1 cellular context compared by ENCODE assay signal in genomic region chr6:44228031-44228430, GRCh38.
TF ChIP-seq lines count a peak whose summit lies in the region.

No MANE protein-coding gene starts in this region.

TF ChIP-seq in GM23338, 12 proteins besides CTCF, POLR2A, EP300 and RAD21 (continued from another document):
- TF ChIP-seq EZH2phosphoT487 (IDR thresholded peaks at IDR 0.05; ENCODE audit: unreplicated experiment) (no peak), ZNF331 (CRISPR knock-in tag; IDR thresholded peaks at IDR 0.05; ENCODE audit: low read depth) (no peak), ZNF114 (CRISPR knock-in tag; IDR thresholded peaks at IDR 0.05) (no peak), JUNB (IDR thresholded peaks at IDR 0.05; ENCODE audit: unreplicated experiment) (no peak), EZH2 (IDR thresholded peaks at IDR 0.05; ENCODE audit: low read depth, unreplicated experiment) (no peak), NANOG (IDR thresholded peaks at IDR 0.05; ENCODE audit: borderline replicate concordance) (no peak), CREB1 (CRISPR knock-in tag; IDR thresholded peaks at IDR 0.05; ENCODE audit: low read depth) (no peak), ETS1 (IDR thresholded peaks at IDR 0.05) (no peak), POLR2AphosphoS5 (IDR thresholded peaks at IDR 0.05; ENCODE audit: low read depth) (no peak), STAT1 (IDR thresholded peaks at IDR 0.05; ENCODE audit: unreplicated experiment) (no peak)
- TF ChIP-seq, protein P1, sequence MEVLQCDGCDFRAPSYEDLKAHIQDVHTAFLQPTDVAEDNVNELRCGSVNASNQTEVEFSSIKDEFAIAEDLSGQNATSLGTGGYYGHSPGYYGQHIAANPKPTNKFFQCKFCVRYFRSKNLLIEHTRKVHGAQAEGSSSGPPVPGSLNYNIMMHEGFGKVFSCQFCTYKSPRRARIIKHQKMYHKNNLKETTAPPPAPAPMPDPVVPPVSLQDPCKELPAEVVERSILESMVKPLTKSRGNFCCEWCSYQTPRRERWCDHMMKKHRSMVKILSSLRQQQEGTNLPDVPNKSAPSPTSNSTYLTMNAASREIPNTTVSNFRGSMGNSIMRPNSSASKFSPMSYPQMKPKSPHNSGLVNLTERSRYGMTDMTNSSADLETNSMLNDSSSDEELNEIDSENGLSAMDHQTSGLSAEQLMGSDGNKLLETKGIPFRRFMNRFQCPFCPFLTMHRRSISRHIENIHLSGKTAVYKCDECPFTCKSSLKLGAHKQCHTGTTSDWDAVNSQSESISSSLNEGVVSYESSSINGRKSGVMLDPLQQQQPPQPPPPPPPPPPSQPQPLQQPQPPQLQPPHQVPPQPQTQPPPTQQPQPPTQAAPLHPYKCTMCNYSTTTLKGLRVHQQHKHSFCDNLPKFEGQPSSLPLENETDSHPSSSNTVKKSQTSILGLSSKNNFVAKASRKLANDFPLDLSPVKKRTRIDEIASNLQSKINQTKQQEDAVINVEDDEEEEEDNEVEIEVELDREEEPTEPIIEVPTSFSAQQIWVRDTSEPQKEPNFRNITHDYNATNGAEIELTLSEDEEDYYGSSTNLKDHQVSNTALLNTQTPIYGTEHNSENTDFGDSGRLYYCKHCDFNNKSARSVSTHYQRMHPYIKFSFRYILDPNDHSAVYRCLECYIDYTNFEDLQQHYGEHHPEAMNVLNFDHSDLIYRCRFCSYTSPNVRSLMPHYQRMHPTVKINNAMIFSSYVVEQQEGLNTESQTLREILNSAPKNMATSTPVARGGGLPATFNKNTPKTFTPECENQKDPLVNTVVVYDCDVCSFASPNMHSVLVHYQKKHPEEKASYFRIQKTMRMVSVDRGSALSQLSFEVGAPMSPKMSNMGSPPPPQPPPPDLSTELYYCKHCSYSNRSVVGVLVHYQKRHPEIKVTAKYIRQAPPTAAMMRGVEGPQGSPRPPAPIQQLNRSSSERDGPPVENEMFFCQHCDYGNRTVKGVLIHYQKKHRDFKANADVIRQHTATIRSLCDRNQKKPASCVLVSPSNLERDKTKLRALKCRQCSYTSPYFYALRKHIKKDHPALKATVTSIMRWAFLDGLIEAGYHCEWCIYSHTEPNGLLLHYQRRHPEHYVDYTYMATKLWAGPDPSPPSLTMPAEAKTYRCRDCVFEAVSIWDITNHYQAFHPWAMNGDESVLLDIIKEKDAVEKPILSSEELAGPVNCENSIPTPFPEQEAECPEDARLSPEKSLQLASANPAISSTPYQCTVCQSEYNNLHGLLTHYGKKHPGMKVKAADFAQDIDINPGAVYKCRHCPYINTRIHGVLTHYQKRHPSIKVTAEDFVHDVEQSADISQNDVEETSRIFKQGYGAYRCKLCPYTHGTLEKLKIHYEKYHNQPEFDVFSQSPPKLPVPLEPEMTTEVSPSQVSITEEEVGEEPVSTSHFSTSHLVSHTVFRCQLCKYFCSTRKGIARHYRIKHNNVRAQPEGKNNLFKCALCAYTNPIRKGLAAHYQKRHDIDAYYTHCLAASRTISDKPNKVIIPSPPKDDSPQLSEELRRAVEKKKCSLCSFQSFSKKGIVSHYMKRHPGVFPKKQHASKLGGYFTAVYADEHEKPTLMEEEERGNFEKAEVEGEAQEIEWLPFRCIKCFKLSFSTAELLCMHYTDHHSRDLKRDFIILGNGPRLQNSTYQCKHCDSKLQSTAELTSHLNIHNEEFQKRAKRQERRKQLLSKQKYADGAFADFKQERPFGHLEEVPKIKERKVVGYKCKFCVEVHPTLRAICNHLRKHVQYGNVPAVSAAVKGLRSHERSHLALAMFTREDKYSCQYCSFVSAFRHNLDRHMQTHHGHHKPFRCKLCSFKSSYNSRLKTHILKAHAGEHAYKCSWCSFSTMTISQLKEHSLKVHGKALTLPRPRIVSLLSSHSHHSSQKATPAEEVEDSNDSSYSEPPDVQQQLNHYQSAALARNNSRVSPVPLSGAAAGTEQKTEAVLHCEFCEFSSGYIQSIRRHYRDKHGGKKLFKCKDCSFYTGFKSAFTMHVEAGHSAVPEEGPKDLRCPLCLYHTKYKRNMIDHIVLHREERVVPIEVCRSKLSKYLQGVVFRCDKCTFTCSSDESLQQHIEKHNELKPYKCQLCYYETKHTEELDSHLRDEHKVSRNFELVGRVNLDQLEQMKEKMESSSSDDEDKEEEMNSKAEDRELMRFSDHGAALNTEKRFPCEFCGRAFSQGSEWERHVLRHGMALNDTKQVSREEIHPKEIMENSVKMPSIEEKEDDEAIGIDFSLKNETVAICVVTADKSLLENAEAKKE (CRISPR knock-in tag; IDR thresholded peaks at IDR 0.05): no peak
